ENCODE assay signal across 15 cellular contexts in the genomic region with DNA sequence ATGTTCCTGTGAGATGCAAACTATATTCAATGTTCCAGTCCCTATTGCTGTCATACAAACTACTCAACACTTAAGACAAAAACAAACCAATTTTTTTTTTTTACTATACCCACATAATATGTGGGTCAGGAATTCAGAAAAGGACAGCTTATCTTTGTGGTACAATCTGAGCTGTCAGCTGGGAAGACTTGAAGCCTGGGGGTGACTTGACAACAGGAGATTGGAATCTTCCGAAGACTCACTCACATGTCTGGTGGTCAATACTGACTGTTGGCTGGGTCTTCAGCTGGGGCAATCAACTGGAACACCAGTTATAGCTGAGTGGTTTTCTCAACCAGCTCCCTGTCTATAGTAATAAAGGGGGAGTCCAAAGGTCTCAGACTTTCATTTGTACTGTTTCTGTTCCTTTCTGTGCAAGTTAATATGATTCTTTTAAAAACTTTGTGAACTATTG.
A peak's percentile ranks its signal among the peaks of the same experiment; 100 is the strongest.
DNase-seq lines count a peak whose midpoint lies in the region; ATAC-seq, FAIRE-seq and TF ChIP-seq lines count a peak whose summit lies in the region.
"Had no signal": no experiment of that assay in that cellular context is flagged by ENCODE, and none has a peak within 500 bp of the region (broad histone marks: within the 10 kb centered on the region; RNA-seq: fewer than 3 reads in every experiment).

No MANE protein-coding gene starts in this region.

- FAIRE-seq in urothelium cell line (lab: Jason Lieb, UNC) = no peak

- H3K27ac Mint-ChIP-seq in type B pancreatic cell = no peak overlapping the region
- no peak overlapping the region for H3K27ac Mint-ChIP-seq in naive thymus-derived CD4-positive, alpha-beta T cell
- H3K27ac Mint-ChIP-seq: brain had no signal

- CTCF ChIA-PET in naive thymus-derived CD4-positive, alpha-beta T cell (lab: Charles Lee) = no interaction called here

- H3K27me3 ChIP-seq in naive thymus-derived CD4-positive, alpha-beta T cell (ENCODE audit: control insufficient read depth in 2 of 2, insufficient read depth in 2 of 2, low read length in 2 of 2) = no peaks in the 10 kb centered on the region
- H3K27me3 ChIP-seq: esophagus squamous epithelium had no signal

- POLR2A ChIA-PET in naive thymus-derived CD4-positive, alpha-beta T cell (lab: Charles Lee) = no interaction called here

- peak overlapping the region; percentile 57; the same call in 1 of the 2 replicates for H3K4me3 ChIP-seq in GM08714 (ENCODE audit: low read length)
- H3K4me3 ChIP-seq in naive thymus-derived CD4-positive, alpha-beta T cell (ENCODE audit: low read length) = no peak overlapping the region
- H3K4me3 ChIP-seq: esophagus squamous epithelium had no signal

- intact Hi-C loops in naive thymus-derived CD4-positive, alpha-beta T cell (cut with micrococcal nuclease) = no loop called here

- no peaks in the 10 kb centered on the region for H3K9me3 Mint-ChIP-seq in type B pancreatic cell
- peaks cover 0 to 4% (median 0%) of the 10 kb centered on the region in 11 donors for H3K9me3 Mint-ChIP-seq in naive thymus-derived CD4-positive, alpha-beta T cell
- H3K9me3 Mint-ChIP-seq: brain had no signal

- no peaks in the 10 kb centered on the region for H3K27me3 Mint-ChIP-seq in type B pancreatic cell
- H3K27me3 Mint-ChIP-seq in naive thymus-derived CD4-positive, alpha-beta T cell = peaks cover 0 to 13% (median 6%) of the 10 kb centered on the region in 5 donors

- no peak overlapping the region for H3K4me3 Mint-ChIP-seq in type B pancreatic cell
- H3K4me3 Mint-ChIP-seq in naive thymus-derived CD4-positive, alpha-beta T cell = no peak overlapping the region
- H3K4me3 Mint-ChIP-seq: brain had no signal

- no peak for TF ChIP-seq CTCF in type B pancreatic cell (conservative IDR thresholded peaks at IDR 0.05)

- H3K27ac ChIP-seq in naive thymus-derived CD4-positive, alpha-beta T cell (ENCODE audit: low read depth, low read length) = no peak overlapping the region
- H3K27ac ChIP-seq: esophagus squamous epithelium had no signal

- H3K36me3 ChIP-seq in naive thymus-derived CD4-positive, alpha-beta T cell (ENCODE audit: control insufficient read depth in 2 of 3, insufficient read depth in 3 of 3, low read length in 3 of 3) = no peaks in the 10 kb centered on the region
- H3K36me3 ChIP-seq: esophagus squamous epithelium had no signal

- no peaks in the 10 kb centered on the region for H3K9me3 ChIP-seq in naive thymus-derived CD4-positive, alpha-beta T cell (ENCODE audit: control insufficient read depth in 2 of 3, low read length in 3 of 3)
- H3K9me3 ChIP-seq: esophagus squamous epithelium had no signal

- H3K36me3 Mint-ChIP-seq in type B pancreatic cell = no peaks in the 10 kb centered on the region
- peaks cover 0 to 3% (median 0%) of the 10 kb centered on the region in 5 donors for H3K36me3 Mint-ChIP-seq in naive thymus-derived CD4-positive, alpha-beta T cell
- H3K36me3 Mint-ChIP-seq: brain had no signal

- DNase-seq in HK-2 (ENCODE audit: unreplicated experiment) = peak; percentile 75
- DNase-seq in middle frontal gyrus (ENCODE audit: extremely low spot score, low spot score) = no peak
- DNase-seq in type B pancreatic cell (ENCODE audit: extremely low spot score, unreplicated experiment) = no peak
- no peak for DNase-seq in urothelium cell line (ENCODE audit: low spot score)
- no peak for DNase-seq in naive thymus-derived CD4-positive, alpha-beta T cell
- DNase-seq: activated CD8-positive, alpha-beta memory T cell treated with anti-CD3 and anti-CD28 coated beads, Interleukin-2, amount 50 U/mL, for 48 hours; esophagus squamous epithelium; GDM1; left ventricle myocardium superior; right cardiac atrium; SW 1271 had no signal

- peaks cover 12% of the 10 kb centered on the region for H3K4me1 Mint-ChIP-seq in type B pancreatic cell (ENCODE audit: unreplicated experiment)
- H3K4me1 Mint-ChIP-seq in naive thymus-derived CD4-positive, alpha-beta T cell = no peaks in the 10 kb centered on the region

- no peaks in the 10 kb centered on the region for H3K4me1 ChIP-seq in naive thymus-derived CD4-positive, alpha-beta T cell (ENCODE audit: control insufficient read depth in 2 of 2, insufficient read depth in 2 of 2, low read length in 2 of 2)
- H3K4me1 ChIP-seq: esophagus squamous epithelium had no signal

- peak; percentile 96 for ATAC-seq in GM19395 (IDR thresholded peaks at IDR 0.05; ENCODE audit: unreplicated experiment)
- peak; percentile 92 for ATAC-seq in HG02884 (IDR thresholded peaks at IDR 0.05; ENCODE audit: unreplicated experiment)
- no peak for ATAC-seq in naive thymus-derived CD4-positive, alpha-beta T cell
- ATAC-seq: left ventricle myocardium superior, right cardiac atrium had no signal
